Comparison of ENCODE assay signal across 31 cellular contexts in genomic region chr4:4558881-4559280, GRCh38.
"Had no signal": no experiment of that assay in that cellular context is flagged by ENCODE, and none has a peak within 500 bp of the region (broad histone marks: within the 10 kb centered on the region; RNA-seq: fewer than 3 reads in every experiment).

No MANE protein-coding gene starts in this region.

- H3K79me2 ChIP-seq: hepatocyte had no signal

- FAIRE-seq: colon, endothelial cell of umbilical vein, kidney, urothelium cell line had no signal

- H3K4me3 Mint-ChIP-seq: mesothelial cell of epicardium; naive thymus-derived CD4-positive, alpha-beta T cell; nephron; stimulated activated effector memory CD8-positive, alpha-beta T cell treated with anti-CD3 and anti-CD28 coated beads, Interleukin-12 subunit alpha, Interleukin-12 subunit beta, amount 100 ng/mL, for 72 hours; type B pancreatic cell had no signal

- H3K4me3 ChIP-seq: esophagus muscularis mucosa, gastrocnemius medialis, heart left ventricle, hepatocyte, left lung, mucosa of descending colon, ovary, psoas muscle, sigmoid colon, stomach, tibial artery had no signal

- DNase-seq: dermis blood vessel endothelial cell; effector memory CD4-positive, alpha-beta T cell; foreskin fibroblast; gastrocnemius medialis; heart left ventricle; kidney; left cardiac atrium; left lung; mesenchymal stem cell; mucosa of descending colon; naive thymus-derived CD4-positive, alpha-beta T cell; nucleus accumbens; ovary; posterior cingulate gyrus; psoas muscle; right cardiac atrium; sigmoid colon; stimulated activated CD4-positive, alpha-beta T cell treated with anti-CD3 and anti-CD28 coated beads, Interleukin-2, amount 100 ng/mL, for 24 hours; stimulated activated CD4-positive, alpha-beta T cell treated with anti-CD3 and anti-CD28 coated beads, Interleukin-4, amount 100 ng/mL, for 24 hours; stimulated activated naive CD4-positive, alpha-beta T cell treated with Interleukin-2 at 50 U/mL for 16 hours; stomach; tibial artery had no signal

- H3K36me3 Mint-ChIP-seq: stimulated activated effector memory CD8-positive, alpha-beta T cell treated with anti-CD3 and anti-CD28 coated beads, Interleukin-12 subunit alpha, Interleukin-12 subunit beta, amount 100 ng/mL, for 72 hours had no signal

- H3K4me1 ChIP-seq: esophagus muscularis mucosa, gastrocnemius medialis, heart left ventricle, left lung, psoas muscle, sigmoid colon, stomach had no signal

- H3K27me3 ChIP-seq: esophagus muscularis mucosa, gastrocnemius medialis, heart left ventricle, hepatocyte, left lung, ovary, sigmoid colon, stomach, tibial artery had no signal

- H3K9me3 Mint-ChIP-seq: mesothelial cell of epicardium; naive thymus-derived CD4-positive, alpha-beta T cell; nephron; stimulated activated effector memory CD8-positive, alpha-beta T cell treated with anti-CD3 and anti-CD28 coated beads, Interleukin-12 subunit alpha, Interleukin-12 subunit beta, amount 100 ng/mL, for 72 hours; type B pancreatic cell had no signal

- H3K9me3 ChIP-seq: esophagus muscularis mucosa, gastrocnemius medialis, heart left ventricle, left lung, mucosa of descending colon, ovary, psoas muscle, sigmoid colon, stomach, tibial artery had no signal

- H3K27me3 Mint-ChIP-seq: naive thymus-derived CD4-positive, alpha-beta T cell; type B pancreatic cell had no signal

- H3K36me3 ChIP-seq: gastrocnemius medialis, heart left ventricle, left lung, ovary, sigmoid colon, stomach, tibial artery had no signal

- H3K27ac Mint-ChIP-seq: mesothelial cell of epicardium; naive thymus-derived CD4-positive, alpha-beta T cell; nephron; stimulated activated effector memory CD8-positive, alpha-beta T cell treated with anti-CD3 and anti-CD28 coated beads, Interleukin-12 subunit alpha, Interleukin-12 subunit beta, amount 100 ng/mL, for 72 hours; type B pancreatic cell had no signal

- H3K4me2 ChIP-seq: hepatocyte had no signal

- H2AFZ ChIP-seq: hepatocyte had no signal

- H3K27ac ChIP-seq: esophagus muscularis mucosa, gastrocnemius medialis, heart left ventricle, hepatocyte, left lung, ovary, psoas muscle, sigmoid colon, stomach, tibial artery had no signal

- ATAC-seq: gastrocnemius medialis; heart left ventricle; left lung; mucosa of descending colon; naive thymus-derived CD4-positive, alpha-beta T cell; psoas muscle; right cardiac atrium had no signal
